17 cellular contexts compared by ENCODE assay signal in genomic region chr4:150395872-150396271, GRCh38.
A peak's percentile ranks its signal among the peaks of the same experiment; 100 is the strongest.
DNase-seq lines count a peak whose midpoint lies in the region; ATAC-seq and TF ChIP-seq lines count a peak whose summit lies in the region.
"Had no signal": no experiment of that assay in that cellular context is flagged by ENCODE, and none has a peak within 500 bp of the region (broad histone marks: within the 10 kb centered on the region; RNA-seq: fewer than 3 reads in every experiment).

No MANE protein-coding gene starts in this region.

- no peak overlapping the region for H2BK120ac ChIP-seq in neuronal stem cell (ENCODE audit: low read depth, low read length)

- peaks cover 11% of the 10 kb centered on the region for H3K36me3 Mint-ChIP-seq in natural killer cell treated with Interleukin-12 subunit alpha and Interleukin-12 subunit beta and Interleukin-15 and Interleukin-18, amount 100 ng/mL, for 72 hours
- H3K36me3 Mint-ChIP-seq in natural killer cell = no peaks in the 10 kb centered on the region

- H3K9me3 Mint-ChIP-seq in natural killer cell treated with Interleukin-12 subunit alpha and Interleukin-12 subunit beta and Interleukin-15 and Interleukin-18, amount 100 ng/mL, for 72 hours = no peaks in the 10 kb centered on the region
- no peaks in the 10 kb centered on the region for H3K9me3 Mint-ChIP-seq in natural killer cell
- H3K9me3 Mint-ChIP-seq in stimulated activated naive CD8-positive, alpha-beta T cell treated with anti-CD3 and anti-CD28 coated beads, Interleukin-15, amount 100 ng/mL, for 72 hours = peaks cover 18 to 26% of the 10 kb centered on the region in 2 donors

- peaks cover 4 to 12% of the 10 kb centered on the region in 2 donors for H3K4me1 Mint-ChIP-seq in natural killer cell treated with Interleukin-12 subunit alpha and Interleukin-12 subunit beta and Interleukin-15 and Interleukin-18, amount 100 ng/mL, for 72 hours (ENCODE audit: low read depth in 2 of 2)
- peaks cover 0 to 10% of the 10 kb centered on the region in 2 donors for H3K4me1 Mint-ChIP-seq in natural killer cell
- H3K4me1 Mint-ChIP-seq in stimulated activated naive CD8-positive, alpha-beta T cell treated with anti-CD3 and anti-CD28 coated beads, Interleukin-15, amount 100 ng/mL, for 72 hours = peaks cover 11% of the 10 kb centered on the region
- H3K4me1 Mint-ChIP-seq: CD8-positive, alpha-beta memory T cell had no signal

- no peak overlapping the region for H2AK5ac ChIP-seq in neuronal stem cell (ENCODE audit: low read depth, low read length)

- no peaks in the 10 kb centered on the region for H3K36me3 ChIP-seq in neuronal stem cell (replicated peaks in 1 of 2; ENCODE audit: control insufficient read depth in 2 of 2, insufficient read depth in 2 of 2, low read length in 2 of 2)
- H3K36me3 ChIP-seq: BLaER1 had no signal

- H3K14ac ChIP-seq in neuronal stem cell (ENCODE audit: low read length) = no peak overlapping the region

- peak in 1 of 2 donors; percentile 86 for ATAC-seq in natural killer cell treated with Interleukin-12 subunit alpha and Interleukin-12 subunit beta and Interleukin-15 and Interleukin-18, amount 100 ng/mL, for 72 hours
- no peak for ATAC-seq in natural killer cell
- peak; percentile 74 for ATAC-seq in stimulated activated naive CD8-positive, alpha-beta T cell treated with anti-CD3 and anti-CD28 coated beads, Interleukin-15, amount 100 ng/mL, for 72 hours
- ATAC-seq: HCT116 had no signal

- no peak overlapping the region for H3K4me2 ChIP-seq in neuronal stem cell (ENCODE audit: insufficient read depth, low read length, poor library complexity, severe bottlenecking)
- H3K4me2 ChIP-seq: BLaER1 had no signal

- H3K4me3 Mint-ChIP-seq in natural killer cell treated with Interleukin-12 subunit alpha and Interleukin-12 subunit beta and Interleukin-15 and Interleukin-18, amount 100 ng/mL, for 72 hours = peak overlapping the region; percentile 38
- no peak overlapping the region for H3K4me3 Mint-ChIP-seq in natural killer cell
- H3K4me3 Mint-ChIP-seq in stimulated activated naive CD8-positive, alpha-beta T cell treated with anti-CD3 and anti-CD28 coated beads, Interleukin-15, amount 100 ng/mL, for 72 hours = no peak overlapping the region
- H3K4me3 Mint-ChIP-seq: CD8-positive, alpha-beta memory T cell had no signal

- H3K4ac ChIP-seq in neuronal stem cell (ENCODE audit: low read length) = no peak overlapping the region

- no peaks in the 10 kb centered on the region for H3K9me3 ChIP-seq in neuronal stem cell (replicated peaks in 1 of 2; ENCODE audit: control insufficient read depth in 2 of 2, insufficient read depth in 1 of 2, low read depth in 1 of 2, low read length in 2 of 2)

- no peak overlapping the region for H2BK12ac ChIP-seq in neuronal stem cell (ENCODE audit: low read length)

- H4K91ac ChIP-seq in neuronal stem cell (ENCODE audit: low read depth, low read length, poor library complexity) = no peak overlapping the region

- no peak overlapping the region for H2BK15ac ChIP-seq in neuronal stem cell (ENCODE audit: low read length)

- no CpG with 5 or more reads among the region's 2 CpGs for WGBS in neuronal stem cell (ENCODE audit: extremely low coverage in 2 of 2, insufficient read length in 2 of 2, insufficient replicate concordance in 1 of 2), 2 donors

- H2BK5ac ChIP-seq in neuronal stem cell (ENCODE audit: low read length) = no peak overlapping the region

- H3K4me1 ChIP-seq in neuronal stem cell (ENCODE audit: control insufficient read depth in 2 of 2, insufficient read depth in 1 of 2, low read depth in 1 of 2, low read length in 2 of 2) = no peaks in the 10 kb centered on the region
- H3K4me1 ChIP-seq: BLaER1 had no signal

- DNase-seq in activated CD4-positive, alpha-beta T cell treated with anti-CD3 and anti-CD28 coated beads for 48 hours = peak; percentile 50
- DNase-seq in activated CD4-positive, alpha-beta T cell treated with anti-CD3 and anti-CD28 coated beads, Interleukin-2, amount 50 U/mL, for 1 hour = no peak
- DNase-seq in natural killer cell treated with Interleukin-12 subunit alpha and Interleukin-12 subunit beta and Interleukin-15 and Interleukin-18, amount 100 ng/mL, for 72 hours (ENCODE audit: low spot score) = no peak
- no peak for DNase-seq in natural killer cell
- no peak for DNase-seq in neuronal stem cell (ENCODE audit: low spot score)
- DNase-seq in stimulated activated naive CD8-positive, alpha-beta T cell treated with anti-CD3 and anti-CD28 coated beads, Interleukin-15, amount 100 ng/mL, for 72 hours = peak in 1 of 2 donors; percentile 8
- no peak for DNase-seq in posterior vena cava (ENCODE audit: low spot score)
- DNase-seq in NOMO-1 (lab: John Stamatoyannopoulos, UW; ENCODE audit: unreplicated experiment in 2 of 2) = no peak
- DNase-seq: 8988T; CD8-positive, alpha-beta memory T cell; GF-D8; NCI-H1417; NCI-H2029; NCI-H2171 treated with DMSO at 0.1 percent for 48 hours; NCI-H510A had no signal

- TF ChIP-seq CTCF in natural killer cell (IDR thresholded peaks at IDR 0.05) = no peak

- no peak overlapping the region for H3K23ac ChIP-seq in neuronal stem cell (ENCODE audit: low read depth, low read length, poor library complexity)

- peak overlapping the region; percentile 7 to 36 for H3K27ac Mint-ChIP-seq in natural killer cell treated with Interleukin-12 subunit alpha and Interleukin-12 subunit beta and Interleukin-15 and Interleukin-18, amount 100 ng/mL, for 72 hours
- H3K27ac Mint-ChIP-seq in natural killer cell = no peak overlapping the region
- no peak overlapping the region for H3K27ac Mint-ChIP-seq in stimulated activated naive CD8-positive, alpha-beta T cell treated with anti-CD3 and anti-CD28 coated beads, Interleukin-15, amount 100 ng/mL, for 72 hours
- H3K27ac Mint-ChIP-seq: CD8-positive, alpha-beta memory T cell had no signal

- no peak overlapping the region for H2AFZ ChIP-seq in neuronal stem cell (ENCODE audit: low read length)

- no peak overlapping the region for H4K8ac ChIP-seq in neuronal stem cell (ENCODE audit: low read depth, low read length)

- intact Hi-C loops in natural killer cell (cut with micrococcal nuclease) = no loop called here
- intact Hi-C loops in posterior vena cava (cut with DNase I) = no loop called here

- no peaks in the 10 kb centered on the region for H3K79me1 ChIP-seq in neuronal stem cell (ENCODE audit: low read depth, low read length)

- H3K27me3 ChIP-seq in neuronal stem cell (ENCODE audit: control insufficient read depth in 3 of 3, insufficient read depth in 3 of 3, low read depth in 1 of 3, low read length in 3 of 3) = no peaks in the 10 kb centered on the region
- H3K27me3 ChIP-seq: BLaER1 had no signal

- no peak overlapping the region for H3K4me3 ChIP-seq in neuronal stem cell (ENCODE audit: low read length in 2 of 2)
- H3K4me3 ChIP-seq: BLaER1 had no signal

- H3K18ac ChIP-seq in neuronal stem cell (ENCODE audit: low read length) = peak overlapping the region; percentile 70

- no peaks in the 10 kb centered on the region for H3K27me3 Mint-ChIP-seq in natural killer cell treated with Interleukin-12 subunit alpha and Interleukin-12 subunit beta and Interleukin-15 and Interleukin-18, amount 100 ng/mL, for 72 hours
- H3K27me3 Mint-ChIP-seq in natural killer cell (ENCODE audit: low read depth in 2 of 2) = no peaks in the 10 kb centered on the region
- no peaks in the 10 kb centered on the region for H3K27me3 Mint-ChIP-seq in stimulated activated naive CD8-positive, alpha-beta T cell treated with anti-CD3 and anti-CD28 coated beads, Interleukin-15, amount 100 ng/mL, for 72 hours
- H3K27me3 Mint-ChIP-seq: CD8-positive, alpha-beta memory T cell had no signal

- no peak overlapping the region for H3K9ac ChIP-seq in neuronal stem cell (ENCODE audit: low read depth, low read length, poor library complexity)
- H3K9ac ChIP-seq: BLaER1 had no signal

- H3K27ac ChIP-seq in neuronal stem cell (replicated peaks; ENCODE audit: low read length) = no peak overlapping the region
- H3K27ac ChIP-seq: BLaER1 had no signal

Comparison
In these comparisons a context has a peak if more than half of its experiments do, and no peak if none do; other contexts are left out.
1. H3K27ac Mint-ChIP-seq: peak in natural killer cell treated with Interleukin-12 subunit alpha and Interleukin-12 subunit beta and Interleukin-15 and Interleukin-18, amount 100 ng/mL, for 72 hours (2 of 2); none in natural killer cell (0 of 2) and stimulated activated naive CD8-positive, alpha-beta T cell treated with anti-CD3 and anti-CD28 coated beads, Interleukin-15, amount 100 ng/mL, for 72 hours (0 of 2).